ENCODE assay signal across 9 cellular contexts in the genomic region with DNA sequence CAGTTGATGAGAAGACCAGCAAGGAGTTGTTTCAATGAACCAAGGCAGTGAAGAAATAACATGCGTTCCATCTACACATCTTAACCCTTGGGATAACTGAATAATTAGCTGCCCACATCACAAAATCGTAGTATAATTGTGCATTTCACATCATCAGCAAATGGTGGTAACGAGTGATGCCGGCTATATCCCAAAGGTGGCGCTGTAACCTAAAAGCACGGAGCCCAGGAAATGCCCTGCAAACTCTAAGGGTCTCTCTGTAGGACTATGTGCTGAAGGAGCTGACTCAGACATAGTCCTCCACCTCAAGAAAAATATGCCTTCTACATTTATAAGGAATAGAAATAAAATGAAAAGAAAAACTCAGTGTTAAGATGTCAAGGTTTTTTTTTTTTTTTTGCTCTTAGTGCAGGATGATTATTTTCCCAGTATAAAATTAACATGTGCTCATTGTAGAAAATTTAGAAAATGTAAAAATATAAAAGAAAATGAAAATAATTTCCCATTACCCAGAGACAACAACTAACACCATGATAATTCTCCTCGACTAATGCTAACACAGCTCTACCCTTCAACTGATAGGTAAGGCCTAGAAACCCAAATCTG. TPM values are rescaled to one million over a fixed set of nuclear protein-coding genes. Genes with fewer than 3 reads are reported as not detected.
A peak's percentile ranks its signal among the peaks of the same experiment; 100 is the strongest.
DNase-seq lines count a peak whose midpoint lies in the region; ATAC-seq lines count a peak whose summit lies in the region.
"Had no signal": no experiment of that assay in that cellular context is flagged by ENCODE, and none has a peak within 500 bp of the region (broad histone marks: within the 10 kb centered on the region; RNA-seq: fewer than 3 reads in every experiment).

No MANE protein-coding gene starts in this region.

- ATAC-seq in GM18867 (IDR thresholded peaks at IDR 0.05; ENCODE audit: unreplicated experiment) (peak; percentile 71), HG03378 (IDR thresholded peaks at IDR 0.05; ENCODE audit: unreplicated experiment) (peak; percentile 58)

- peak; percentile 8 for DNase-seq in CD1c-positive myeloid dendritic cell (ENCODE audit: extremely low spot score)
- peak; percentile 73 for DNase-seq in SK-MEL-5 (ENCODE audit: low read depth, low spot score)
- DNase-seq in iPS-NIHi11 (ENCODE audit: low spot score), result peak; percentile 56
- DNase-seq in NCI-H187 (lab: John Stamatoyannopoulos, UW), result no peak
- no peak for DNase-seq in NCI-H2029 (lab: John Stamatoyannopoulos, UW)
- DNase-seq in activated CD4-positive, alpha-beta T cell treated with anti-CD3 and anti-CD28 coated beads, Interleukin-2, amount 50 U/mL, for 4 hours, result no peak

- in situ Hi-C loops in SK-MEL-5 (cut with HindIII; ENCODE audit: low pct_unique_long_range_greater_than_20kb, low sequenced_read_pairs), result no loop called here

RNA-seq across cellular contexts. Expression of gene DSG3, which starts 23.1 kb away (rescaled TPM):
- 0.08 and 0.13 TPM in 2 replicates for total RNA-seq in SK-MEL-5 (2014; rRNA removed; shearing (Covaris generic))
- polyA plus RNA-seq in SK-MEL-5 (2015; cell fraction: cytosol; rRNA removed), result 0.07 and 0.14 TPM in 2 replicates
- 0.18 TPM in 1 of 2 replicates, not detected in the other for polyA plus RNA-seq in SK-MEL-5 (2015; cell fraction: nucleus; rRNA removed)

RNA-seq across cellular contexts. Expression of gene DSG4, which starts 47.9 kb away (rescaled TPM):
- not detected in 2 replicates for total RNA-seq in SK-MEL-5 (2014; rRNA removed; shearing (Covaris generic))
- polyA plus RNA-seq in SK-MEL-5 (2015; cell fraction: cytosol; rRNA removed), result not detected in 2 replicates
- not detected in 2 replicates for polyA plus RNA-seq in SK-MEL-5 (2015; cell fraction: nucleus; rRNA removed)
- total RNA-seq: thoracic aorta had no signal

Comparison
In these comparisons a context has a peak if more than half of its experiments do, and no peak if none do; other contexts are left out.
1. DNase-seq: peak in CD1c-positive myeloid dendritic cell (single experiment), SK-MEL-5 (single experiment) and iPS-NIHi11 (single experiment); none in NCI-H187 (0 of 2), NCI-H2029 (single experiment) and activated CD4-positive, alpha-beta T cell treated with anti-CD3 and anti-CD28 coated beads, Interleukin-2, amount 50 U/mL, for 4 hours (0 of 2).